Comparison of ENCODE assay signal across 10 cellular contexts in the genomic region with DNA sequence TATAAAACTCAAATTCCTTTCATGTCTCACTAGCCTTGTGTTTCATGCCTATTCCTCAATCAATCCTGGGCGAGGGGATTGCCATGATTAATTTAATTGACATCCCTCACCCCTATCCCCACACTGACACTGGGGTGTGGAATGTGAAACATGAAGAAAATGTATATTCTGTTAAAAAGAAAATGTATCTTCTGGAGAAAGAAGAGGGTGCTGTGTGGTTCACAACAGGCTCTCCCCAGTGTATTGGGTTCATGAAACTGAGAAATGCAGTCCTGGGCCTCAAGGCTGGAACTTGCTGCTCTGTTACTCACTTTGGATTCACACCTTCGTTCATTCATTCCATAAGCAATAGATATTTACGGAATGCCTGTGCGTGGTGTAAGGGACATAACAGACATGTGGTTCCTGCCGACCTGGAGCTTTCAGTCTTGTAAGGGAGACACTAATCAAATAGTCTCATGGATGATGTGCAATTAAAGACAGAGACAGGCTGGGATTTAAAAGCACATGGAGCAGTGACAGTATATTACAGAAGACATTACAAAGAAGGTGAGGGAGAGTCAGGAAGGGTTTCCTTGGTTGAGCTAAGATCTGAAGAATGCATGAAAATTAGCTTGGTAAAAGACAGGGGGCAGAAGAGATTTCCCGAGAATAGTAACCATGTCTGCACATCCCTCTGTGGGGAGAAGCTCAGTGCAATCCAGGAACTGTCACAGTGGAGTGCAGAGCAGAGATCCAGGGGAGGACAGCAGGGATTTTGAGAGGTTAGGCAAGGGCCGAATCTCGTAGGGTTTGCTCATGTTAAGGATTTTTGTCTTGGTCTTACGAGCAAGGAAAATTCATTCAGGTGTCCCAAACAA. TPM values are rescaled to one million over a fixed set of nuclear protein-coding genes. Genes with fewer than 3 reads are reported as not detected.
DNase-seq lines count a peak whose midpoint lies in the region; ATAC-seq and TF ChIP-seq lines count a peak whose summit lies in the region.
"Had no signal": no experiment of that assay in that cellular context is flagged by ENCODE, and none has a peak within 500 bp of the region (broad histone marks: within the 10 kb centered on the region; RNA-seq: fewer than 3 reads in every experiment).

No MANE protein-coding gene starts in this region.

- H3K4me3 Mint-ChIP-seq in WTC11, result no peak overlapping the region
- no peak overlapping the region for H3K4me3 Mint-ChIP-seq in natural killer cell
- H3K4me3 Mint-ChIP-seq: CD8-positive, alpha-beta memory T cell had no signal

- no peaks in the 10 kb centered on the region for H3K36me3 Mint-ChIP-seq in WTC11
- no peaks in the 10 kb centered on the region for H3K36me3 Mint-ChIP-seq in natural killer cell
- H3K36me3 Mint-ChIP-seq: CD8-positive, alpha-beta memory T cell had no signal

- no peak overlapping the region for H3K4me3 ChIP-seq in AG09309 (ENCODE audit: control insufficient read depth, low read depth, low read length)

- no peak overlapping the region for H3K27ac Mint-ChIP-seq in WTC11
- H3K27ac Mint-ChIP-seq in natural killer cell, result no peak overlapping the region
- H3K27ac Mint-ChIP-seq: CD8-positive, alpha-beta memory T cell had no signal

- CTCF ChIA-PET in WTC11 (lab: Charles Lee), result interaction anchor here (0.6 to 2.5 kb wide), 25 partner anchors 11 to 365 kb away, joined by 3 to 70 read pairs (median 4); no protein-coding TSS in a partner anchor

- ATAC-seq in WTC11 (peak; percentile 77), natural killer cell (no peak), GM19351 (IDR thresholded peaks at IDR 0.05; ENCODE audit: unreplicated experiment) (no peak)

- H3K27me3 Mint-ChIP-seq in WTC11 (ENCODE audit: low read depth) (no peaks in the 10 kb centered on the region; the same call in 1 of the 2 replicates), natural killer cell (ENCODE audit: low read depth in 2 of 2) (peaks cover 0 to 9% of the 10 kb centered on the region in 2 donors)

- POLR2A ChIA-PET in WTC11 (lab: Charles Lee), result interaction anchor here (1.8 kb wide), 1 partner anchor 12 kb away, joined by 10 read pairs; no protein-coding TSS in a partner anchor

- intact Hi-C loops in natural killer cell (cut with micrococcal nuclease), result no loop called here

- TF ChIP-seq CTCF in AG09309 (IDR thresholded peaks at IDR 0.05; ENCODE audit: control insufficient read depth, insufficient read depth, low read depth, low read length, missing control alignments), result peak; percentile 34
- no peak for TF ChIP-seq CTCF in WTC11 (IDR thresholded peaks at IDR 0.05)
- TF ChIP-seq CTCF in natural killer cell (IDR thresholded peaks at IDR 0.05), result no peak

- H3K4me1 Mint-ChIP-seq in WTC11 (peaks cover 10% of the 10 kb centered on the region), natural killer cell (no peaks in the 10 kb centered on the region)
- H3K4me1 Mint-ChIP-seq: CD8-positive, alpha-beta memory T cell had no signal

- H3K9me3 Mint-ChIP-seq in WTC11, result no peaks in the 10 kb centered on the region
- H3K9me3 Mint-ChIP-seq in natural killer cell, result peaks cover 0 to 2% of the 10 kb centered on the region in 2 donors
- H3K9me3 Mint-ChIP-seq: CD8-positive, alpha-beta memory T cell had no signal

- DNase-seq in AG09309 (ENCODE audit: low read depth) (no peak), H4 (ENCODE audit: low spot score) (peak; percentile 35), WTC11 (ENCODE audit: low spot score) (no peak), kidney tubule cell (ENCODE audit: low spot score) (peak; percentile 53), natural killer cell (no peak), NCI-H2171 (lab: John Stamatoyannopoulos, UW) (no peak)
- no peak for DNase-seq in stimulated activated naive CD4-positive, alpha-beta T cell (lab: John Stamatoyannopoulos, UW)
- DNase-seq: caudate nucleus; CD8-positive, alpha-beta memory T cell had no signal

TF ChIP-seq in WTC11, 78 proteins besides CTCF, POLR2A, EP300 and RAD21:
- TF ChIP-seq TEAD1 (CRISPR knock-in tag; IDR thresholded peaks at IDR 0.05) (no peak), PRRX2 (CRISPR knock-in tag; IDR thresholded peaks at IDR 0.05) (no peak), TEAD4 (CRISPR knock-in tag; IDR thresholded peaks at IDR 0.05) (no peak), ZNF121 (CRISPR knock-in tag; IDR thresholded peaks at IDR 0.05) (no peak), MYBL2 (CRISPR knock-in tag; IDR thresholded peaks at IDR 0.05) (no peak), KAT7 (CRISPR knock-in tag; IDR thresholded peaks at IDR 0.05; ENCODE audit: borderline replicate concordance) (no peak), NFATC4 (CRISPR knock-in tag; IDR thresholded peaks at IDR 0.05) (no peak), CREM (CRISPR knock-in tag; IDR thresholded peaks at IDR 0.05) (no peak)
- TF ChIP-seq, protein P1, sequence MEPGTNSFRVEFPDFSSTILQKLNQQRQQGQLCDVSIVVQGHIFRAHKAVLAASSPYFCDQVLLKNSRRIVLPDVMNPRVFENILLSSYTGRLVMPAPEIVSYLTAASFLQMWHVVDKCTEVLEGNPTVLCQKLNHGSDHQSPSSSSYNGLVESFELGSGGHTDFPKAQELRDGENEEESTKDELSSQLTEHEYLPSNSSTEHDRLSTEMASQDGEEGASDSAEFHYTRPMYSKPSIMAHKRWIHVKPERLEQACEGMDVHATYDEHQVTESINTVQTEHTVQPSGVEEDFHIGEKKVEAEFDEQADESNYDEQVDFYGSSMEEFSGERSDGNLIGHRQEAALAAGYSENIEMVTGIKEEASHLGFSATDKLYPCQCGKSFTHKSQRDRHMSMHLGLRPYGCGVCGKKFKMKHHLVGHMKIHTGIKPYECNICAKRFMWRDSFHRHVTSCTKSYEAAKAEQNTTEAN (CRISPR knock-in tag; IDR thresholded peaks at IDR 0.05), result no peak
- TF ChIP-seq, protein P2, sequence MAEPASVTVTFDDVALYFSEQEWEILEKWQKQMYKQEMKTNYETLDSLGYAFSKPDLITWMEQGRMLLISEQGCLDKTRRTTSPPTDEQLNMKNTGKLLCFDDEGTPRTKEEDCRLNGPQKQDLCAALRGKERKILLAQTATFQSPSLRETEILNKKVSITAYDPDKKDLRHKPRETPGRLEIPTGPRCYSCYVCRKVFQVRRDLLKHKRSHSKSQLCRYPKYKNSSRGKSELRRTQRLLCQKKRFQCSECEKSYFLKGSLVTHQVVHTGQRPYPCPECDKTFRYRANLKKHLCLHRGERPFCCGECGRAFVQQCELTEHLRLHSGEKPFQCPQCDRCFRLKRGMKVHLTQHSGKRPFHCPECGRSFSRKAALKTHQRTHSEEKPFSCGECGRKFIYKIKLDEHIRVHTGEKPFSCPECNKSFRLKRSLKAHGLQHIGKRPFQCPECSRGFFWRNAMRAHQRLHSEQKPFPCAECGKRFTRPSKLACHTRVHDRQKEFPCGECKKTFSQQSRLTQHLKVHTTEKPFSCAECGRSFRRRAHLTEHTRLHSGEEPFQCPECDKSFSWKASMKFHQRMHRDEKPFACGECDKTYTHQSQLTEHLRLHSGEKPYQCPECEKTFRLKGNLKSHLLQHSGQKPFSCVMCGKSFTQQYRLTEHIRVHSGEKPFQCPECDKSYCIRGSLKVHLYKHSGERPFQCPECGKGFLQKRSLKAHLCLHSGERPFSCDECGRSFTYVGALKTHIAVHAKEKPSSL (CRISPR knock-in tag; conservative IDR thresholded peaks at IDR 0.05), result no peak

RNA-seq across cellular contexts. Expression of a gene that starts 32.2 kb away (rescaled TPM):
- total RNA-seq in H4 (2014; rRNA removed; shearing (Covaris generic)), result 3.7 and 8.3 TPM in 2 replicates
- total RNA-seq in WTC11 (2021) (2.7 to 4.6 TPM (median 2.8 TPM) in 3 replicates), natural killer cell (not detected)
- total RNA-seq: CD8-positive, alpha-beta memory T cell had no signal

Comparison
In these comparisons a context has a peak if more than half of its experiments do, and no peak if none do; other contexts are left out.
1. DNase-seq: peak in H4 (single experiment) and kidney tubule cell (single experiment); none in AG09309 (single experiment), WTC11 (single experiment), natural killer cell (single experiment), stimulated activated naive CD4-positive, alpha-beta T cell (0 of 6) and NCI-H2171 (single experiment).